In genomic region chr16:82675300-82675699, GRCh38 we compare ENCODE assay signal across 29 cellular contexts. TPM values are rescaled to one million over a fixed set of nuclear protein-coding genes. Genes with fewer than 3 reads are reported as not detected.
"Had no signal": no experiment of that assay in that cellular context is flagged by ENCODE, and none has a peak within 500 bp of the region (broad histone marks: within the 10 kb centered on the region; RNA-seq: fewer than 3 reads in every experiment).

No MANE protein-coding gene starts in this region.

- FAIRE-seq: TTC549 had no signal

- DNase-seq: activated CD4-positive, alpha-beta T cell treated with anti-CD3 and anti-CD28 coated beads, Interleukin-2, amount 10 ng/mL, durations not matched to agents 7 days and 5 days; activated CD4-positive, CD25-positive, alpha-beta regulatory T cell treated with anti-CD3 and anti-CD28 coated beads, Interleukin-2, amount 50 U/mL, for 72 hours; activated CD8-positive, alpha-beta memory T cell treated with anti-CD3 and anti-CD28 coated beads, Interleukin-2, amount 10 ng/mL, durations not matched to agents 7 days and 5 days; activated CD8-positive, alpha-beta T cell treated with anti-CD3 and anti-CD28 coated beads, Interleukin-2, amount 10 ng/mL, durations not matched to agents 7 days and 5 days; activated naive CD8-positive, alpha-beta T cell treated with anti-CD3 and anti-CD28 coated beads, Interleukin-2, amount 50 U/mL, for 24 hours; activated T-cell treated with anti-CD3 and anti-CD28 coated beads, Interleukin-2, amount 50 U/mL, for 48 hours; amygdala; endodermal cell; foreskin keratinocyte; heart right ventricle; kidney glomerular epithelial cell; left lung; lower lobe of right lung; mesendoderm; natural killer cell; right cardiac atrium; stimulated activated CD4-positive, alpha-beta T cell treated with anti-CD3 and anti-CD28 coated beads, Interleukin-15, amount 100 ng/mL, for 24 hours; stimulated activated CD4-positive, alpha-beta T cell treated with anti-CD3 and anti-CD28 coated beads, Interleukin-2, amount 100 ng/mL, for 24 hours; stimulated activated naive B cell treated with anti-CD40 and anti-IgM and Interleukin-4, amounts not matched to agents 10 μg/mL and 1 μg/mL and 100 μg/mL, for 72 hours; stomach; thyroid gland; upper lobe of right lung had no signal

- H3K27ac ChIP-seq: foreskin keratinocyte, heart right ventricle, left lung, lower lobe of right lung, stomach, thyroid gland, upper lobe of right lung, VCaP had no signal

- H3K27me3 ChIP-seq: foreskin keratinocyte, heart right ventricle, left lung, thyroid gland, upper lobe of right lung had no signal

- H3K4me3 Mint-ChIP-seq: activated CD4-positive, alpha-beta T cell treated with anti-CD3 and anti-CD28 coated beads, Interleukin-2, amount 10 ng/mL, durations not matched to agents 7 days and 5 days; activated CD8-positive, alpha-beta memory T cell treated with anti-CD3 and anti-CD28 coated beads, Interleukin-2, amount 10 ng/mL, durations not matched to agents 7 days and 5 days; activated CD8-positive, alpha-beta T cell treated with anti-CD3 and anti-CD28 coated beads, Interleukin-2, amount 10 ng/mL, durations not matched to agents 7 days and 5 days; activated naive CD4-positive, alpha-beta T cell treated with anti-CD3 and anti-CD28 coated beads, Interleukin-2, amount 50 U/mL, for 24 hours; activated naive CD8-positive, alpha-beta T cell treated with anti-CD3 and anti-CD28 coated beads, Interleukin-2, amount 50 U/mL, for 24 hours; brain; dendritic cell treated with granulocyte-macrophage colony-stimulating factor and Interleukin-4, amounts not matched to agents 40 ng/mL and 50 ng/mL, for 4 days; endodermal cell; natural killer cell; stimulated activated naive B cell treated with anti-CD40 and anti-IgM and Interleukin-4, amounts not matched to agents 10 μg/mL and 1 μg/mL and 100 μg/mL, for 72 hours had no signal

- H3K4me1 ChIP-seq: left lung, lower lobe of right lung, stomach, thyroid gland, upper lobe of right lung had no signal

- H3K36me3 ChIP-seq: heart right ventricle, left lung, lower lobe of right lung, stomach, thyroid gland, upper lobe of right lung had no signal

- H3K4me3 ChIP-seq: heart right ventricle, left lung, lower lobe of right lung, stomach, thyroid gland, upper lobe of right lung had no signal

- H3K27me3 Mint-ChIP-seq: activated naive CD4-positive, alpha-beta T cell treated with anti-CD3 and anti-CD28 coated beads, Interleukin-2, amount 50 U/mL, for 24 hours had no signal

- H3K4me1 Mint-ChIP-seq: activated CD8-positive, alpha-beta memory T cell treated with anti-CD3 and anti-CD28 coated beads, Interleukin-2, amount 10 ng/mL, durations not matched to agents 7 days and 5 days; activated naive CD4-positive, alpha-beta T cell treated with anti-CD3 and anti-CD28 coated beads, Interleukin-2, amount 50 U/mL, for 24 hours; activated naive CD8-positive, alpha-beta T cell treated with anti-CD3 and anti-CD28 coated beads, Interleukin-2, amount 50 U/mL, for 24 hours; brain; natural killer cell; stimulated activated naive B cell treated with anti-CD40 and anti-IgM and Interleukin-4, amounts not matched to agents 10 μg/mL and 1 μg/mL and 100 μg/mL, for 72 hours had no signal

- H3K27ac Mint-ChIP-seq: activated CD4-positive, alpha-beta T cell treated with anti-CD3 and anti-CD28 coated beads, Interleukin-2, amount 10 ng/mL, durations not matched to agents 7 days and 5 days; activated CD8-positive, alpha-beta memory T cell treated with anti-CD3 and anti-CD28 coated beads, Interleukin-2, amount 10 ng/mL, durations not matched to agents 7 days and 5 days; activated CD8-positive, alpha-beta T cell treated with anti-CD3 and anti-CD28 coated beads, Interleukin-2, amount 10 ng/mL, durations not matched to agents 7 days and 5 days; activated naive CD4-positive, alpha-beta T cell treated with anti-CD3 and anti-CD28 coated beads, Interleukin-2, amount 50 U/mL, for 24 hours; activated naive CD8-positive, alpha-beta T cell treated with anti-CD3 and anti-CD28 coated beads, Interleukin-2, amount 50 U/mL, for 24 hours; activated T-helper 2 cell treated with anti-CD3 and anti-CD28 coated beads, Interferon-gamma antibody, Interleukin-2, Interleukin-4, amounts not matched to agents 10 μg/mL and 5 μg/mL and 100 μg/mL, durations not matched to agents 14 hours and 24 hours and 36 hours; brain; dendritic cell treated with granulocyte-macrophage colony-stimulating factor and Interleukin-4, amounts not matched to agents 40 ng/mL and 50 ng/mL, for 4 days; endodermal cell; natural killer cell; stimulated activated naive B cell treated with anti-CD40 and anti-IgM and Interleukin-4, amounts not matched to agents 10 μg/mL and 1 μg/mL and 100 μg/mL, for 72 hours had no signal

- H3K36me3 Mint-ChIP-seq: activated CD8-positive, alpha-beta memory T cell treated with anti-CD3 and anti-CD28 coated beads, Interleukin-2, amount 10 ng/mL, durations not matched to agents 7 days and 5 days; activated naive CD4-positive, alpha-beta T cell treated with anti-CD3 and anti-CD28 coated beads, Interleukin-2, amount 50 U/mL, for 24 hours; brain; natural killer cell; stimulated activated naive B cell treated with anti-CD40 and anti-IgM and Interleukin-4, amounts not matched to agents 10 μg/mL and 1 μg/mL and 100 μg/mL, for 72 hours had no signal

- H3K9me3 ChIP-seq: heart right ventricle, left lung, lower lobe of right lung, stomach, thyroid gland, upper lobe of right lung had no signal

- H3K9me3 Mint-ChIP-seq: activated CD4-positive, alpha-beta T cell treated with anti-CD3 and anti-CD28 coated beads, Interleukin-2, amount 10 ng/mL, durations not matched to agents 7 days and 5 days; activated naive CD4-positive, alpha-beta T cell treated with anti-CD3 and anti-CD28 coated beads, Interleukin-2, amount 50 U/mL, for 24 hours; activated naive CD8-positive, alpha-beta T cell treated with anti-CD3 and anti-CD28 coated beads, Interleukin-2, amount 50 U/mL, for 24 hours; activated T-helper 2 cell treated with anti-CD3 and anti-CD28 coated beads, Interferon-gamma antibody, Interleukin-2, Interleukin-4, amounts not matched to agents 10 μg/mL and 5 μg/mL and 100 μg/mL, durations not matched to agents 14 hours and 24 hours and 36 hours; brain; dendritic cell treated with granulocyte-macrophage colony-stimulating factor and Interleukin-4, amounts not matched to agents 40 ng/mL and 50 ng/mL, for 4 days; endodermal cell; natural killer cell; stimulated activated naive B cell treated with anti-CD40 and anti-IgM and Interleukin-4, amounts not matched to agents 10 μg/mL and 1 μg/mL and 100 μg/mL, for 72 hours had no signal

RNA-seq across cellular contexts. Expression of gene CDH13, which starts 48.5 kb away (rescaled TPM):
- total RNA-seq: activated CD4-positive, alpha-beta T cell treated with anti-CD3 and anti-CD28 coated beads, Interleukin-2, amount 10 ng/mL, durations not matched to agents 7 days and 5 days; activated CD8-positive, alpha-beta memory T cell treated with anti-CD3 and anti-CD28 coated beads, Interleukin-2, amount 10 ng/mL, durations not matched to agents 7 days and 5 days; activated CD8-positive, alpha-beta T cell treated with anti-CD3 and anti-CD28 coated beads, Interleukin-2, amount 10 ng/mL, durations not matched to agents 7 days and 5 days; activated T-helper 2 cell treated with anti-CD3 and anti-CD28 coated beads, Interferon-gamma antibody, Interleukin-2, Interleukin-4, amounts not matched to agents 10 μg/mL and 5 μg/mL and 100 μg/mL, durations not matched to agents 14 hours and 24 hours and 36 hours; natural killer cell; T-helper 1 cell treated with Interleukin-12 subunit alpha and Interleukin-12 subunit beta and Interleukin-4 antibody, amounts not matched to agents 30 ng/mL and 1 ng/mL, for 36 hours had no signal
